Comparison of ENCODE assay signal across 18 cellular contexts in the genomic region with DNA sequence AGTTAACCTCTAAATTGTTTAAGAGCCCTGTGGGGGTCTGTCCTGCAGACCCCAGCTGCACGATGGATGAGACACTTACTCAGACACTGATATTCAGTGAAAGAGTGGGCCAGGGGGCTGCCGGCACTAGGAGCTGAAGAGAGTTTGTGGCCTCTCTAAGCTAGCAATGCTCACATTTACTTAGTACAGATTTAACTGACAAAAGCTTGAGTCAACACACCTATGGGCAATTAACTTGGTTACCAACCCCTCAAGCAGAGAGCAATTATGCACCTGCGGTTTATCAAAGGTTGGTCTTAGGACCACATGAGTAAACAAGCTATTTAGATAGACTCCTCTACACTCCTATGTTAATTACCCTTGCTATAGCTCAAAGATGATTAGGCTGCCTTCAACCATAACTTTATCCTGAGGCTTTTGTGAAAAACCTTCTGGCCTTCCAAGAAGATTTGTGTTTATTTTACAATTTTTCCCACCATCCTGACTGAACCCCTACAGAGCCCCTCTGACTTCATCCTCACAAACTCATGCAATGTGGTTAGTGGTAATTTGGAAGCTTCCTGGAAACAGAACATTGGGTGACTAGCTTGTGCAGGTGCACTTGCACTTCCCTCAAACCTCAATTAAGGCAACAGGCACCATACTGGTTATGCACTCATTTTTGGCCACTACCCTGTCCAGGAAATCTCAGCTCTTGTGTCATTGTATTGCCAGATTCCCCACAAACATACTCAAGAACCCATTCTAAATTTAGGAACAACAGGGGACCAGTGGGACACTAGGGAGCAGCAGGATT.
"Had no signal": no experiment of that assay in that cellular context is flagged by ENCODE, and none has a peak within 500 bp of the region (broad histone marks: within the 10 kb centered on the region; RNA-seq: fewer than 3 reads in every experiment).

No MANE protein-coding gene starts in this region.

- DNase-seq: activated CD4-positive, alpha-beta T cell treated with anti-CD3 and anti-CD28 coated beads, Interleukin-2, amount 50 U/mL, for 4 hours; activated CD4-positive, CD25-positive, alpha-beta regulatory T cell treated with anti-CD3 and anti-CD28 coated beads, Interleukin-2, amount 50 U/mL, for 72 hours; activated effector memory CD4-positive, alpha-beta T cell treated with Interleukin-2 at 50 U/mL for 16 hours; activated T-cell treated with anti-CD3 and anti-CD28 coated beads, Interleukin-2, amount 50 U/mL, for 1 hour; amygdala; brain microvascular endothelial cell; hypothalamus; immature natural killer cell; left cardiac atrium; natural killer cell; occipital lobe; sigmoid colon; stimulated activated CD4-positive, alpha-beta T cell treated with anti-CD3 and anti-CD28 coated beads, Interleukin-12 subunit alpha, Interleukin-12 subunit beta, amount 100 ng/mL, for 4 hours; stimulated activated naive CD4-positive, alpha-beta T cell treated with Interleukin-2 at 50 U/mL for 16 hours; T-helper 9 cell; upper lobe of right lung had no signal

- H3K4me3 ChIP-seq: sigmoid colon, suprapubic skin, upper lobe of right lung had no signal

- H3K27ac ChIP-seq: brain microvascular endothelial cell, sigmoid colon, suprapubic skin, upper lobe of right lung had no signal

- ATAC-seq: esophagus mucosa, left cardiac atrium, natural killer cell, upper lobe of right lung had no signal

- H3K36me3 ChIP-seq: brain microvascular endothelial cell, sigmoid colon, suprapubic skin, upper lobe of right lung had no signal

- H3K9me3 ChIP-seq: sigmoid colon, suprapubic skin, upper lobe of right lung had no signal

- H3K4me1 ChIP-seq: sigmoid colon, suprapubic skin, upper lobe of right lung had no signal

- H3K27me3 ChIP-seq: brain microvascular endothelial cell, sigmoid colon, suprapubic skin, upper lobe of right lung had no signal
